1 cellular context compared by ENCODE assay signal in the genomic region with DNA sequence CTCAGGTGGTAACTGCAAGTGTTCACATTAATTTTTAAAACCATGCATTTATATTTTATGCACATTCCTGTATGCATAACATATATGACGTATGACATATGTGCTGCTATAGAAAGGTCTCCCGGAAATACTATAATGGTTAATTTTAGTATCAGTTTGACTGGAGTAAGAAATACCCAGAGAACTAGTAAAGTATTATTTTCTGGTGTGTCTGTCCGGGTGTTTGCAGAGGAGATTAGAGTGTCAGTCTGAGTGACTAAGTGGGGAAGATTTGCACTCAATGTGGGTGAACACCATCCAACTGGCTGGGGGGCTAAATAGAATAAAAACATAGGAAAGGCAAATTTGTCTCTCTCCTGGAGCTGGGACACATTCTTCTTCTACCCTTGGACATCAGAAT.
TF ChIP-seq lines count a peak whose summit lies in the region.

No MANE protein-coding gene starts in this region.

TF ChIP-seq in HepG2, 621 proteins besides CTCF, POLR2A, EP300 and RAD21:
- TF ChIP-seq MTF2 (CRISPR knock-in tag; IDR thresholded peaks at IDR 0.05; ENCODE audit: borderline replicate concordance): no peak
- TF ChIP-seq ESRRA (CRISPR knock-in tag; IDR thresholded peaks at IDR 0.05; ENCODE audit: low read depth): no peak
- no peak for TF ChIP-seq DZIP1 (CRISPR knock-in tag; IDR thresholded peaks at IDR 0.05)
- TF ChIP-seq FOXO1 (CRISPR knock-in tag; IDR thresholded peaks at IDR 0.05): no peak
- no peak for TF ChIP-seq ZNF7 (CRISPR knock-in tag; IDR thresholded peaks at IDR 0.05)
- TF ChIP-seq SMAD3 (CRISPR knock-in tag; IDR thresholded peaks at IDR 0.05): no peak
- no peak for TF ChIP-seq SRSF4 (IDR thresholded peaks at IDR 0.05; ENCODE audit: low read depth, low read length, poor library complexity, severe bottlenecking)
- TF ChIP-seq POGZ (CRISPR knock-in tag; IDR thresholded peaks at IDR 0.05): no peak
- TF ChIP-seq, protein P1, sequence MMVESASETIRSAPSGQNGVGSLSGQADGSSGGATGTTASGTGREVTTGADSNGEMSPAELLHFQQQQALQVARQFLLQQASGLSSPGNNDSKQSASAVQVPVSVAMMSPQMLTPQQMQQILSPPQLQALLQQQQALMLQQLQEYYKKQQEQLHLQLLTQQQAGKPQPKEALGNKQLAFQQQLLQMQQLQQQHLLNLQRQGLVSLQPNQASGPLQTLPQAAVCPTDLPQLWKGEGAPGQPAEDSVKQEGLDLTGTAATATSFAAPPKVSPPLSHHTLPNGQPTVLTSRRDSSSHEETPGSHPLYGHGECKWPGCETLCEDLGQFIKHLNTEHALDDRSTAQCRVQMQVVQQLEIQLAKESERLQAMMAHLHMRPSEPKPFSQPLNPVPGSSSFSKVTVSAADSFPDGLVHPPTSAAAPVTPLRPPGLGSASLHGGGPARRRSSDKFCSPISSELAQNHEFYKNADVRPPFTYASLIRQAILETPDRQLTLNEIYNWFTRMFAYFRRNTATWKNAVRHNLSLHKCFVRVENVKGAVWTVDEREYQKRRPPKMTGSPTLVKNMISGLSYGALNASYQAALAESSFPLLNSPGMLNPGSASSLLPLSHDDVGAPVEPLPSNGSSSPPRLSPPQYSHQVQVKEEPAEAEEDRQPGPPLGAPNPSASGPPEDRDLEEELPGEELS (CRISPR knock-in tag; IDR thresholded peaks at IDR 0.05): no peak
- TF ChIP-seq SKIL (CRISPR knock-in tag; IDR thresholded peaks at IDR 0.05; ENCODE audit: borderline replicate concordance): no peak
- TF ChIP-seq, protein P2, sequence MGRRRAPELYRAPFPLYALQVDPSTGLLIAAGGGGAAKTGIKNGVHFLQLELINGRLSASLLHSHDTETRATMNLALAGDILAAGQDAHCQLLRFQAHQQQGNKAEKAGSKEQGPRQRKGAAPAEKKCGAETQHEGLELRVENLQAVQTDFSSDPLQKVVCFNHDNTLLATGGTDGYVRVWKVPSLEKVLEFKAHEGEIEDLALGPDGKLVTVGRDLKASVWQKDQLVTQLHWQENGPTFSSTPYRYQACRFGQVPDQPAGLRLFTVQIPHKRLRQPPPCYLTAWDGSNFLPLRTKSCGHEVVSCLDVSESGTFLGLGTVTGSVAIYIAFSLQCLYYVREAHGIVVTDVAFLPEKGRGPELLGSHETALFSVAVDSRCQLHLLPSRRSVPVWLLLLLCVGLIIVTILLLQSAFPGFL (CRISPR knock-in tag; IDR thresholded peaks at IDR 0.05): no peak
